In genomic region chr17:75367838-75368789, GRCh38 we compare ENCODE assay signal across 1 cellular context.
TF ChIP-seq lines count a peak whose summit lies in the region.

No MANE protein-coding gene starts in this region.

TF ChIP-seq in HEK293, 187 proteins besides CTCF, POLR2A, EP300 and RAD21 (continued from another document and continues in another):
- peak; percentile 98 for TF ChIP-seq ZNF24 (tag by site-specific recombination; IDR thresholded peaks at IDR 0.05)
- peak; percentile 95 for TF ChIP-seq ZBTB21 (tag by site-specific recombination; IDR thresholded peaks at IDR 0.05)
- peak; percentile 33 for TF ChIP-seq SETDB1 (IDR thresholded peaks at IDR 0.05; ENCODE audit: insufficient read length, low read length)
- TF ChIP-seq REPIN1 (tag by site-specific recombination; IDR thresholded peaks at IDR 0.05; ENCODE audit: low read depth) = peak; percentile 84; the same call in 1 of the 2 replicates
- TF ChIP-seq ZFP37 (tag by site-specific recombination; IDR thresholded peaks at IDR 0.05) = 0 out of 2 replicates have a peak, but pooled peaks have one; percentile 14
- TF ChIP-seq ZBTB17 (tag by site-specific recombination; IDR thresholded peaks at IDR 0.05) = peak; percentile 99
- peak; percentile 70; the same call in 1 of the 2 replicates for TF ChIP-seq GLI2 (tag by site-specific recombination; IDR thresholded peaks at IDR 0.05; ENCODE audit: borderline replicate concordance, low read depth)
- TF ChIP-seq ZNF561 (tag by site-specific recombination; IDR thresholded peaks at IDR 0.05; ENCODE audit: borderline replicate concordance) = 0 out of 2 replicates have a peak, but pooled peaks have one; percentile 48
- 0 out of 2 replicates have a peak, but pooled peaks have one; percentile 17 for TF ChIP-seq MZF1 (tag by site-specific recombination; IDR thresholded peaks at IDR 0.05; ENCODE audit: borderline replicate concordance)
- peak; percentile 99 for TF ChIP-seq ZEB2 (tag by site-specific recombination; IDR thresholded peaks at IDR 0.05)
- TF ChIP-seq ZNF600 (tag by site-specific recombination; IDR thresholded peaks at IDR 0.05) = peak; percentile 87
- peak; percentile 68 for TF ChIP-seq KLF10 (tag by site-specific recombination; IDR thresholded peaks at IDR 0.05)
- peak; percentile 99 for TF ChIP-seq SP7 (tag by site-specific recombination; IDR thresholded peaks at IDR 0.05)
- TF ChIP-seq, protein P1, sequence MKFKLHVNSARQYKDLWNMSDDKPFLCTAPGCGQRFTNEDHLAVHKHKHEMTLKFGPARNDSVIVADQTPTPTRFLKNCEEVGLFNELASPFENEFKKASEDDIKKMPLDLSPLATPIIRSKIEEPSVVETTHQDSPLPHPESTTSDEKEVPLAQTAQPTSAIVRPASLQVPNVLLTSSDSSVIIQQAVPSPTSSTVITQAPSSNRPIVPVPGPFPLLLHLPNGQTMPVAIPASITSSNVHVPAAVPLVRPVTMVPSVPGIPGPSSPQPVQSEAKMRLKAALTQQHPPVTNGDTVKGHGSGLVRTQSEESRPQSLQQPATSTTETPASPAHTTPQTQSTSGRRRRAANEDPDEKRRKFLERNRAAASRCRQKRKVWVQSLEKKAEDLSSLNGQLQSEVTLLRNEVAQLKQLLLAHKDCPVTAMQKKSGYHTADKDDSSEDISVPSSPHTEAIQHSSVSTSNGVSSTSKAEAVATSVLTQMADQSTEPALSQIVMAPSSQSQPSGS (tag by site-specific recombination; IDR thresholded peaks at IDR 0.05; ENCODE audit: low read depth) = peak; percentile 84
- TF ChIP-seq, protein P2, sequence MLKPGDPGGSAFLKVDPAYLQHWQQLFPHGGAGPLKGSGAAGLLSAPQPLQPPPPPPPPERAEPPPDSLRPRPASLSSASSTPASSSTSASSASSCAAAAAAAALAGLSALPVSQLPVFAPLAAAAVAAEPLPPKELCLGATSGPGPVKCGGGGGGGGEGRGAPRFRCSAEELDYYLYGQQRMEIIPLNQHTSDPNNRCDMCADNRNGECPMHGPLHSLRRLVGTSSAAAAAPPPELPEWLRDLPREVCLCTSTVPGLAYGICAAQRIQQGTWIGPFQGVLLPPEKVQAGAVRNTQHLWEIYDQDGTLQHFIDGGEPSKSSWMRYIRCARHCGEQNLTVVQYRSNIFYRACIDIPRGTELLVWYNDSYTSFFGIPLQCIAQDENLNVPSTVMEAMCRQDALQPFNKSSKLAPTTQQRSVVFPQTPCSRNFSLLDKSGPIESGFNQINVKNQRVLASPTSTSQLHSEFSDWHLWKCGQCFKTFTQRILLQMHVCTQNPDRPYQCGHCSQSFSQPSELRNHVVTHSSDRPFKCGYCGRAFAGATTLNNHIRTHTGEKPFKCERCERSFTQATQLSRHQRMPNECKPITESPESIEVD (tag by site-specific recombination; IDR thresholded peaks at IDR 0.05) = peak; percentile 70; the same call in 1 of the 2 replicates
- peak; percentile 64 for TF ChIP-seq ZNF146 (tag by site-specific recombination; IDR thresholded peaks at IDR 0.05)
- peak; percentile 86 for TF ChIP-seq FEZF1 (tag by site-specific recombination; IDR thresholded peaks at IDR 0.05)
- TF ChIP-seq ZSCAN4 (tag by site-specific recombination; IDR thresholded peaks at IDR 0.05) = peak; percentile 40; the same call in 1 of the 2 replicates
- TF ChIP-seq ZNF76 (tag by site-specific recombination; IDR thresholded peaks at IDR 0.05; ENCODE audit: borderline replicate concordance, low read depth) = peak; percentile 40; the same call in 1 of the 2 replicates
- peak; percentile 81 for TF ChIP-seq GFI1B (tag by site-specific recombination; IDR thresholded peaks at IDR 0.05)
- TF ChIP-seq TSHZ1 (tag by site-specific recombination; IDR thresholded peaks at IDR 0.05; ENCODE audit: borderline replicate concordance) = peak; percentile 95
- TF ChIP-seq INSM2 (tag by site-specific recombination; IDR thresholded peaks at IDR 0.05) = peak; percentile 97
- TF ChIP-seq ZXDB (tag by site-specific recombination; IDR thresholded peaks at IDR 0.05) = peak; percentile 82
- 0 out of 2 replicates have a peak, but pooled peaks have one; percentile 10 for TF ChIP-seq ZNF518A (tag by site-specific recombination; conservative IDR thresholded peaks at IDR 0.05; ENCODE audit: low read depth)
- TF ChIP-seq WT1 (tag by site-specific recombination; IDR thresholded peaks at IDR 0.05) = peak; percentile 99
- TF ChIP-seq TRIM28 (IDR thresholded peaks at IDR 0.05; ENCODE audit: borderline replicate concordance, low read length) = peak; percentile 79; the same call in 1 of the 2 replicates
- TF ChIP-seq, protein P3, sequence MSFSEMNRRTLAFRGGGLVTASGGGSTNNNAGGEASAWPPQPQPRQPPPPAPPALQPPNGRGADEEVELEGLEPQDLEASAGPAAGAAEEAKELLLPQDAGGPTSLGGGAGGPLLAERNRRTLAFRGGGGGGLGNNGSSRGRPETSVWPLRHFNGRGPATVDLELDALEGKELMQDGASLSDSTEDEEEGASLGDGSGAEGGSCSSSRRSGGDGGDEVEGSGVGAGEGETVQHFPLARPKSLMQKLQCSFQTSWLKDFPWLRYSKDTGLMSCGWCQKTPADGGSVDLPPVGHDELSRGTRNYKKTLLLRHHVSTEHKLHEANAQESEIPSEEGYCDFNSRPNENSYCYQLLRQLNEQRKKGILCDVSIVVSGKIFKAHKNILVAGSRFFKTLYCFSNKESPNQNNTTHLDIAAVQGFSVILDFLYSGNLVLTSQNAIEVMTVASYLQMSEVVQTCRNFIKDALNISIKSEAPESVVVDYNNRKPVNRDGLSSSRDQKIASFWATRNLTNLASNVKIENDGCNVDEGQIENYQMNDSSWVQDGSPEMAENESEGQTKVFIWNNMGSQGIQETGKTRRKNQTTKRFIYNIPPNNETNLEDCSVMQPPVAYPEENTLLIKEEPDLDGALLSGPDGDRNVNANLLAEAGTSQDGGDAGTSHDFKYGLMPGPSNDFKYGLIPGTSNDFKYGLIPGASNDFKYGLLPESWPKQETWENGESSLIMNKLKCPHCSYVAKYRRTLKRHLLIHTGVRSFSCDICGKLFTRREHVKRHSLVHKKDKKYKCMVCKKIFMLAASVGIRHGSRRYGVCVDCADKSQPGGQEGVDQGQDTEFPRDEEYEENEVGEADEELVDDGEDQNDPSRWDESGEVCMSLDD (tag by site-specific recombination; IDR thresholded peaks at IDR 0.05) = 0 out of 2 replicates have a peak, but pooled peaks have one; percentile 51
- peak; percentile 34; the same call in 1 of the 2 replicates for TF ChIP-seq BCL11B (tag by site-specific recombination; IDR thresholded peaks at IDR 0.05; ENCODE audit: low read depth)
- TF ChIP-seq, protein P4, sequence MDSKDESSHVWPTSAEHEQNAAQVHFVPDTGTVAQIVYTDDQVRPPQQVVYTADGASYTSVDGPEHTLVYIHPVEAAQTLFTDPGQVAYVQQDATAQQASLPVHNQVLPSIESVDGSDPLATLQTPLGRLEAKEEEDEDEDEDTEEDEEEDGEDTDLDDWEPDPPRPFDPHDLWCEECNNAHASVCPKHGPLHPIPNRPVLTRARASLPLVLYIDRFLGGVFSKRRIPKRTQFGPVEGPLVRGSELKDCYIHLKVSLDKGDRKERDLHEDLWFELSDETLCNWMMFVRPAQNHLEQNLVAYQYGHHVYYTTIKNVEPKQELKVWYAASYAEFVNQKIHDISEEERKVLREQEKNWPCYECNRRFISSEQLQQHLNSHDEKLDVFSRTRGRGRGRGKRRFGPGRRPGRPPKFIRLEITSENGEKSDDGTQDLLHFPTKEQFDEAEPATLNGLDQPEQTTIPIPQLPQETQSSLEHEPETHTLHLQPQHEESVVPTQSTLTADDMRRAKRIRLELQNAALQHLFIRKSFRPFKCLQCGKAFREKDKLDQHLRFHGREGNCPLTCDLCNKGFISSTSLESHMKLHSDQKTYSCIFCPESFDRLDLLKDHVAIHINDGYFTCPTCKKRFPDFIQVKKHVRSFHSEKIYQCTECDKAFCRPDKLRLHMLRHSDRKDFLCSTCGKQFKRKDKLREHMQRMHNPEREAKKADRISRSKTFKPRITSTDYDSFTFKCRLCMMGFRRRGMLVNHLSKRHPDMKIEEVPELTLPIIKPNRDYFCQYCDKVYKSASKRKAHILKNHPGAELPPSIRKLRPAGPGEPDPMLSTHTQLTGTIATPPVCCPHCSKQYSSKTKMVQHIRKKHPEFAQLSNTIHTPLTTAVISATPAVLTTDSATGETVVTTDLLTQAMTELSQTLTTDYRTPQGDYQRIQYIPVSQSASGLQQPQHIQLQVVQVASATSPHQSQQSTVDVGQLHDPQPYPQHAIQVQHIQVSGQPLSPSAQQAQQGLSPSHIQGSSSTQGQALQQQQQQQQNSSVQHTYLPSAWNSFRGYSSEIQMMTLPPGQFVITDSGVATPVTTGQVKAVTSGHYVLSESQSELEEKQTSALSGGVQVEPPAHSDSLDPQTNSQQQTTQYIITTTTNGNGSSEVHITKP (tag by site-specific recombination; IDR thresholded peaks at IDR 0.05) = peak; percentile 70
- TF ChIP-seq ZNF239 (tag by site-specific recombination; IDR thresholded peaks at IDR 0.05) = 0 out of 2 replicates have a peak, but pooled peaks have one; percentile 56
- TF ChIP-seq KLF16 (tag by site-specific recombination; IDR thresholded peaks at IDR 0.05) = peak; percentile 79
